Comparison of ENCODE assay signal across 8 cellular contexts in the genomic region with DNA sequence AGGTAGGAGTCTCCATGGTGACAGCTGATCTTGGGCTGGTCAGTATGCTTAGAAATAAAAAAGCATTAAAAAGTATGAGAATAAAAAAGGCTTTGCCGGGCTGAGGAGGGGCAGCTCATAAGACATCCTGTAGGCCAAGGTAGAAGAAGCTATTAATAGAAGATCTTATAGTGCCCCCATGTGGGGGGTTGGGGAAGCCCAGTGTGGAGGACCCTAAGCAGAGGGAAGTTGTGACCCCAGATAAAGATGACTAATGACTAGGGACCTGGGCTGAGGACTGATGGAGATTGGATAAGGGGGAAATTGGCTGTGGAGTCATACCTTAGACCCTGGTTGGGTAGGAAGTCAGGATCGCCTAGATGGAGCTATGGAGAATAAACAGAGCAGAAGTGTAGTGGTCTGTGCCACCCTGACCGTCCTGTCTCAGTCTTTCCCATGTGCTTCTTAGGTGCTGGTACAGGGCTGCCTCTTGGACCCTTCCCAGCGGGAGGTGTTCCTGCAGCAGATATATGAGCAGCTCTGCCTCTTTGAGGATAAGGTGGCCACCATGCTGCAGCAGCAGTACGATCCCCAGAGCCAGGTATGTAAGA. TPM values are rescaled to one million over a fixed set of nuclear protein-coding genes. Genes with fewer than 3 reads are reported as not detected.
DNase-seq lines count a peak whose midpoint lies in the region; ATAC-seq and TF ChIP-seq lines count a peak whose summit lies in the region.

No MANE protein-coding gene starts in this region.

- H3K27ac ChIP-seq in cardiac muscle cell = no peak overlapping the region

- TF ChIP-seq CTCF in LNCaP clone FGC (IDR thresholded peaks at IDR 0.05; ENCODE audit: control insufficient read depth, extremely low read depth, insufficient read depth) (peak; percentile 51), cardiac muscle cell (IDR thresholded peaks at IDR 0.05; ENCODE audit: low read depth, low read length) (peak; percentile 63)

- no peaks in the 10 kb centered on the region for H3K27me3 ChIP-seq in cardiac muscle cell

- peaks cover 7% of the 10 kb centered on the region for H3K36me3 ChIP-seq in cardiac muscle cell

- H3K4me3 ChIP-seq in LNCaP clone FGC (ENCODE audit: low read depth, low read length) (no peak overlapping the region), cardiac muscle cell (no peak overlapping the region)

- ATAC-seq in sciatic nerve = peak; percentile 87
- ATAC-seq in HG02678 (IDR thresholded peaks at IDR 0.05; ENCODE audit: unreplicated experiment) = no peak

- intact Hi-C loops in sciatic nerve (cut with DNase I) = loop anchor here (5.0 kb wide), 1 partner anchor 187 kb away; no protein-coding TSS in a partner anchor

- DNase-seq in DMS 273 (lab: John Stamatoyannopoulos, UW; ENCODE audit: unreplicated experiment) = peak; percentile 83
- no peak for DNase-seq in LNCaP clone FGC (ENCODE audit: low read depth)
- peak; percentile 59 for DNase-seq in SK-MEL-5 (ENCODE audit: low read depth, low spot score)
- peak; percentile 51 for DNase-seq in activated gamma-delta T cell treated with anti-CD3 and anti-CD28 coated beads, Interleukin-2, amount 50 U/mL, for 16 hours (ENCODE audit: low read depth)
- DNase-seq in cardiac muscle cell (ENCODE audit: low read depth in 1 of 2, low spot score in 1 of 2) = peak; percentile 64 to 68
- DNase-seq in sciatic nerve (ENCODE audit: low spot score) = no peak
- DNase-seq in HPDE6-E6E7 (ENCODE audit: extremely low spot score) = no peak

- H3K9me3 ChIP-seq in cardiac muscle cell (ENCODE audit: low read depth) = no peaks in the 10 kb centered on the region

- no peaks in the 10 kb centered on the region for H3K4me1 ChIP-seq in cardiac muscle cell (ENCODE audit: low read depth)

- in situ Hi-C loops in SK-MEL-5 (cut with HindIII; ENCODE audit: low pct_unique_long_range_greater_than_20kb, low sequenced_read_pairs) = no loop called here

RNA-seq across cellular contexts. Expression of gene SZT2, which starts 25.0 kb away (rescaled TPM):
- 7.1 and 10.5 TPM in 2 replicates for total RNA-seq in SK-MEL-5 (2014; rRNA removed; shearing (Covaris generic))
- 13.9 and 38.8 TPM in 2 replicates for polyA plus RNA-seq in SK-MEL-5 (2015; cell fraction: cytosol; rRNA removed)
- 68.9 and 75.0 TPM in 2 replicates for polyA plus RNA-seq in SK-MEL-5 (2015; cell fraction: nucleus; rRNA removed)
- 16.5 and 28.2 TPM in 2 replicates for total RNA-seq in cardiac muscle cell
- polyA plus RNA-seq in cardiac muscle cell = 10.3 and 11.5 TPM in 2 replicates
- 86.6 TPM for total RNA-seq in sciatic nerve

RNA-seq across cellular contexts. Expression of gene MED8, which starts 25.1 kb away (rescaled TPM):
- total RNA-seq in SK-MEL-5 (2014; rRNA removed; shearing (Covaris generic)) = 41.3 and 46.9 TPM in 2 replicates
- polyA plus RNA-seq in SK-MEL-5 (2015; cell fraction: cytosol; rRNA removed) = 38.6 and 44.0 TPM in 2 replicates
- 51.3 and 53.3 TPM in 2 replicates for polyA plus RNA-seq in SK-MEL-5 (2015; cell fraction: nucleus; rRNA removed)
- total RNA-seq in cardiac muscle cell = 25.5 and 31.3 TPM in 2 replicates
- 33.3 and 38.8 TPM in 2 replicates for polyA plus RNA-seq in cardiac muscle cell
- 30.8 TPM for total RNA-seq in sciatic nerve

RNA-seq across cellular contexts. Expression of gene HYI, which starts 39.0 kb away (rescaled TPM):
- 0.74 and 2.5 TPM in 2 replicates for total RNA-seq in SK-MEL-5 (2014; rRNA removed; shearing (Covaris generic))
- polyA plus RNA-seq in SK-MEL-5 (2015; cell fraction: cytosol; rRNA removed) = 1.6 and 2.2 TPM in 2 replicates
- 5.4 and 7.5 TPM in 2 replicates for polyA plus RNA-seq in SK-MEL-5 (2015; cell fraction: nucleus; rRNA removed)
- total RNA-seq in cardiac muscle cell (37.2 and 65.2 TPM in 2 replicates), sciatic nerve (63.6 TPM)
- polyA plus RNA-seq in cardiac muscle cell = 15.5 and 35.2 TPM in 2 replicates

RNA-seq across cellular contexts. Expression of gene ELOVL1, which starts 46.9 kb away (rescaled TPM):
- 69.4 and 78.3 TPM in 2 replicates for total RNA-seq in SK-MEL-5 (2014; rRNA removed; shearing (Covaris generic))
- 99.1 and 101 TPM in 2 replicates for polyA plus RNA-seq in SK-MEL-5 (2015; cell fraction: cytosol; rRNA removed)
- polyA plus RNA-seq in SK-MEL-5 (2015; cell fraction: nucleus; rRNA removed) = 70.6 and 74.9 TPM in 2 replicates
- total RNA-seq in cardiac muscle cell (18.5 and 24.1 TPM in 2 replicates), sciatic nerve (72.4 TPM)
- polyA plus RNA-seq in cardiac muscle cell = 38.6 and 50.0 TPM in 2 replicates

RNA-seq across cellular contexts. Expression of gene CDC20, which starts 55.9 kb away (rescaled TPM):
- total RNA-seq in SK-MEL-5 (2014; rRNA removed; shearing (Covaris generic)) = 46.6 and 51.2 TPM in 2 replicates
- 62.0 and 69.7 TPM in 2 replicates for polyA plus RNA-seq in SK-MEL-5 (2015; cell fraction: cytosol; rRNA removed)
- 62.9 and 97.6 TPM in 2 replicates for polyA plus RNA-seq in SK-MEL-5 (2015; cell fraction: nucleus; rRNA removed)
- total RNA-seq in cardiac muscle cell (14.4 and 134 TPM in 2 replicates), sciatic nerve (1.9 TPM)
- 18.7 and 163 TPM in 2 replicates for polyA plus RNA-seq in cardiac muscle cell

Comparison
In these comparisons a context has a peak if more than half of its experiments do, and no peak if none do; other contexts are left out.
1. DNase-seq: peak in DMS 273 (single experiment), SK-MEL-5 (single experiment), activated gamma-delta T cell treated with anti-CD3 and anti-CD28 coated beads, Interleukin-2, amount 50 U/mL, for 16 hours (single experiment) and cardiac muscle cell (2 of 2); none in LNCaP clone FGC (single experiment), sciatic nerve (single experiment) and HPDE6-E6E7 (single experiment).
2. RNA of gene HYI, which starts 39.0 kb away (total RNA-seq): 37.2 to 65.2 TPM in cardiac muscle cell and 63.6 TPM in sciatic nerve (single experiment); 0.74 to 2.5 TPM in SK-MEL-5; every median in the first group is over 10 times any median in the second.